ENCODE assay signal across 1 cellular context in the genomic region with DNA sequence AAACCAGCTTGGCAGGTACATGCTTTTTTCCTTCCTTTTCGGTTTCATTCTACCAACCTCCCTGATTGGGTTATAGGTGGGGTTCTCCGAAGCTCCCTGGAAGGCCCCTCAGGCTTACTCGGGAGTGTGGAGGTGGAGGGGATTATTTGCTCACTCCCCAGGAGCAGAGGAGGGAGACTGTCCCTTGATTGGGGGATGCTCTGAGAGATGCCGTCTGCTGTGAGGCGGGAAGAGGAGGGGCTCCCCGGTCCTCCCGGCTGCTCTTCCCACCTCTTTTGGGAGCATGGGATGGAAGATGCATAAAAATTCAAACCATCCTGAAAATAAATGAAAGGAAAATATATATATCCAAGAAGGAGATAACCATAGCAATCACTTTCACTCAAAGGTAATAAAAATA.
TF ChIP-seq lines count a peak whose summit lies in the region.

No MANE protein-coding gene starts in this region.

TF ChIP-seq in HEK293, 187 proteins besides CTCF, POLR2A, EP300 and RAD21 (continued from another document):
- TF ChIP-seq, protein P1, sequence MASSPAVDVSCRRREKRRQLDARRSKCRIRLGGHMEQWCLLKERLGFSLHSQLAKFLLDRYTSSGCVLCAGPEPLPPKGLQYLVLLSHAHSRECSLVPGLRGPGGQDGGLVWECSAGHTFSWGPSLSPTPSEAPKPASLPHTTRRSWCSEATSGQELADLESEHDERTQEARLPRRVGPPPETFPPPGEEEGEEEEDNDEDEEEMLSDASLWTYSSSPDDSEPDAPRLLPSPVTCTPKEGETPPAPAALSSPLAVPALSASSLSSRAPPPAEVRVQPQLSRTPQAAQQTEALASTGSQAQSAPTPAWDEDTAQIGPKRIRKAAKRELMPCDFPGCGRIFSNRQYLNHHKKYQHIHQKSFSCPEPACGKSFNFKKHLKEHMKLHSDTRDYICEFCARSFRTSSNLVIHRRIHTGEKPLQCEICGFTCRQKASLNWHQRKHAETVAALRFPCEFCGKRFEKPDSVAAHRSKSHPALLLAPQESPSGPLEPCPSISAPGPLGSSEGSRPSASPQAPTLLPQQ (tag by site-specific recombination; IDR thresholded peaks at IDR 0.05) = no peak
- peak; percentile 24 for TF ChIP-seq SP2 (tag by site-specific recombination; IDR thresholded peaks at IDR 0.05)
